ENCODE assay signal across 1 cellular context in genomic region chr19:47130589-47131168, GRCh38.
TF ChIP-seq lines count a peak whose summit lies in the region.

Gene SAE1 (plus strand): TSS chr19:47130835. CDS start chr19:47130931, 96 bp downstream.

TF ChIP-seq in IMR-90, 13 proteins besides CTCF, POLR2A, EP300 and RAD21 (continued from another document):
- TF ChIP-seq USF2 (IDR thresholded peaks at IDR 0.05; ENCODE audit: low read depth, low read length) (peak; percentile 99), SMC3 (IDR thresholded peaks at IDR 0.05; ENCODE audit: low read depth, low read length) (peak; percentile 12; the same call in 1 of the 2 replicates)
